ENCODE assay signal across 11 cellular contexts in the genomic region with DNA sequence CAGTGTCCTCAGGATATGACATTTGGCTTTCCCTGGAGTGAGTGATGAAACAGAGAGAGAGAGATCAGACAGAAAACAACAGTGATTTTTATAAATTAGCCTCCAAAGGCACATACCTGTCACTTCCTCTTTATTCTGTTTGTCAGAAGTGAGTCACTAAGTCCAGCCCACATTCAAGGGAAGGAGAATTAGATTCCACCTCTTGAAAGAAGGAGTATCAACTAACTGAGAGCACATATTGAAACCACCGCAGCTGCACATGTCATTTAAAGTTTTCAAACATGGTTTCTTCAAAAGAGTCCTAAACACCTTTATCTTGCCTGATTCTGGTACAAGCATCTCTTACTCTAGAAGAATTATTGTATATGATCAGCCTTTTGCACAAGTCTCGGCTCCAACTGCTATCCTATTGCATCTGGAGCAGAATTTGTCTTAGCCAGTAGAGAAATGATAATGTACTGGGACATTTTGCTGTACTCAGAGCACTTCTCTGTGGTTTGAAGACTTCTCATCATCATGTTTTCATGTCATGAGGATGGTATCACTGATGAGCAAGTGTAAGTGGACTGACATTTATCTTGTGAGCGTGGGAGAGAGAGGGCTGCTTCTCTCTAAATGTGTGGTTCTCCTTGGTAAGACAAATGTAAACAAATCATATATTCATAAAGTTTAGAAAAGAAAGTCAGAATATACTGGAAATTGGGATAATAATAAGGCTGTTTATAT.
DNase-seq lines count a peak whose midpoint lies in the region.
"Had no signal": no experiment of that assay in that cellular context is flagged by ENCODE, and none has a peak within 500 bp of the region (broad histone marks: within the 10 kb centered on the region; RNA-seq: fewer than 3 reads in every experiment).

No MANE protein-coding gene starts in this region.

- no peak overlapping the region for H2BK5ac ChIP-seq in mesenchymal stem cell (ENCODE audit: low read depth, low read length, poor library complexity, severe bottlenecking)

- H3K4me2 ChIP-seq in GM23248 (ENCODE audit: unreplicated experiment), result no peak overlapping the region
- no peak overlapping the region for H3K4me2 ChIP-seq in mesenchymal stem cell (ENCODE audit: low read length, poor library complexity, severe bottlenecking)

- no peak overlapping the region for H3K4ac ChIP-seq in mesenchymal stem cell (ENCODE audit: low read depth in 1 of 2, low read length in 2 of 2)

- no peaks in the 10 kb centered on the region for H3K9me3 ChIP-seq in GM23248 (ENCODE audit: low read depth)
- no peaks in the 10 kb centered on the region for H3K9me3 ChIP-seq in mesenchymal stem cell (ENCODE audit: control insufficient read depth, low read length)

- no peak overlapping the region for H3K18ac ChIP-seq in mesenchymal stem cell (ENCODE audit: low read depth in 1 of 2, low read length in 2 of 2)

- H3K27me3 ChIP-seq in GM23248 (replicated peaks; ENCODE audit: insufficient read depth), result no peaks in the 10 kb centered on the region
- no peaks in the 10 kb centered on the region for H3K27me3 ChIP-seq in mesenchymal stem cell (ENCODE audit: control insufficient read depth in 1 of 2, insufficient read depth in 1 of 2, low read length in 2 of 2)
- H3K27me3 ChIP-seq: cardiac muscle cell had no signal

- 62 to 63% methylated on average over 3 of the region's 3 CpGs for WGBS in GM23248 (ENCODE audit: low coverage in 1 of 2, low lambda C conversion rate in 2 of 2, missing lambda C conversion rate in 2 of 2), 2 experiments
- WGBS in mesenchymal stem cell, result 100% methylated on average over 2 of the region's 3 CpGs

- no peaks in the 10 kb centered on the region for H4K20me1 ChIP-seq in GM23248 (ENCODE audit: insufficient read depth)

- H4K8ac ChIP-seq in mesenchymal stem cell (ENCODE audit: low read length), result no peak overlapping the region

- no peak overlapping the region for H3K27ac ChIP-seq in GM23248
- no peak overlapping the region for H3K27ac ChIP-seq in mesenchymal stem cell (ENCODE audit: low read length, poor library complexity, severe bottlenecking)
- H3K27ac ChIP-seq: cardiac muscle cell had no signal

- no peak overlapping the region for H2AFZ ChIP-seq in GM23248
- H2AFZ ChIP-seq in mesenchymal stem cell (ENCODE audit: low read depth, low read length), result no peak overlapping the region

- no peak overlapping the region for H2BK15ac ChIP-seq in mesenchymal stem cell (ENCODE audit: low read depth, poor library complexity, severe bottlenecking)

- H3K36me3 ChIP-seq in GM23248 (ENCODE audit: low read depth) (no peaks in the 10 kb centered on the region), mesenchymal stem cell (ENCODE audit: control insufficient read depth in 1 of 2, insufficient read depth in 2 of 2, low read depth in 1 of 2, low read length in 2 of 2) (no peaks in the 10 kb centered on the region)
- H3K36me3 ChIP-seq: cardiac muscle cell had no signal

- no peaks in the 10 kb centered on the region for H3K4me1 ChIP-seq in GM23248 (ENCODE audit: insufficient read depth)
- no peaks in the 10 kb centered on the region for H3K4me1 ChIP-seq in mesenchymal stem cell (ENCODE audit: control insufficient read depth, insufficient read depth, low read depth, low read length)

- peak; percentile 40 for DNase-seq in activated CD4-positive, alpha-beta T cell treated with anti-CD3 and anti-CD28 coated beads for 48 hours
- no peak for DNase-seq in activated CD4-positive, alpha-beta T cell treated with anti-CD3 and anti-CD28 coated beads, Interleukin-2, amount 50 U/mL, for 1 hour
- peak; percentile 20 for DNase-seq in GM23248
- DNase-seq in MV-4-11 (lab: John Stamatoyannopoulos, UW), result peak; percentile 38
- DNase-seq in mesenchymal stem cell, result peak; percentile 38
- no peak for DNase-seq in posterior cingulate gyrus
- DNase-seq in NCI-H2171 (lab: John Stamatoyannopoulos, UW), result no peak
- DNase-seq in NCI-H1436 treated with DMSO at 0.1 percent for 48 hours (lab: John Stamatoyannopoulos, UW), result no peak
- DNase-seq: ACHN, hypothalamus had no signal

- no peak overlapping the region for H2BK120ac ChIP-seq in mesenchymal stem cell (ENCODE audit: low read depth, low read length)

- H3K14ac ChIP-seq in mesenchymal stem cell (ENCODE audit: low read length in 2 of 2), result no peak overlapping the region

- in situ Hi-C loops in GM23248 (cut with MboI), result no loop called here

- no peak overlapping the region for H4K91ac ChIP-seq in mesenchymal stem cell (ENCODE audit: low read length)

- no peaks in the 10 kb centered on the region for H3F3A ChIP-seq in GM23248 (ENCODE audit: insufficient read depth)

- no peak overlapping the region for H2AK5ac ChIP-seq in mesenchymal stem cell (ENCODE audit: low read length, severe bottlenecking)

- no peak overlapping the region for H3K23ac ChIP-seq in mesenchymal stem cell (ENCODE audit: low read length in 2 of 2)

- no peaks in the 10 kb centered on the region for H3K9me2 ChIP-seq in GM23248 (ENCODE audit: insufficient read depth)

- H3K9ac ChIP-seq in GM23248 (no peak overlapping the region), mesenchymal stem cell (ENCODE audit: low read length) (no peak overlapping the region)

- no peaks in the 10 kb centered on the region for H3K79me2 ChIP-seq in GM23248 (ENCODE audit: insufficient read depth)

- no peaks in the 10 kb centered on the region for H3K79me1 ChIP-seq in mesenchymal stem cell (replicated peaks; ENCODE audit: low read length, poor library complexity, severe bottlenecking)

- H2BK12ac ChIP-seq in mesenchymal stem cell (ENCODE audit: low read length in 2 of 2), result no peak overlapping the region

- H3K4me3 ChIP-seq in GM23248 (no peak overlapping the region), mesenchymal stem cell (ENCODE audit: insufficient read depth in 1 of 2, low read depth in 1 of 2, low read length in 2 of 2) (no peak overlapping the region)
- H3K4me3 ChIP-seq: cardiac muscle cell had no signal

- intact Hi-C loops in posterior cingulate gyrus (cut with DNase I), result no loop called here

Comparison
In these comparisons a context has a peak if more than half of its experiments do, and no peak if none do; other contexts are left out.
1. DNase-seq: peak in activated CD4-positive, alpha-beta T cell treated with anti-CD3 and anti-CD28 coated beads for 48 hours (single experiment), GM23248 (single experiment), MV-4-11 (single experiment) and mesenchymal stem cell (single experiment); none in activated CD4-positive, alpha-beta T cell treated with anti-CD3 and anti-CD28 coated beads, Interleukin-2, amount 50 U/mL, for 1 hour (single experiment), posterior cingulate gyrus (0 of 10), NCI-H2171 (single experiment) and NCI-H1436 treated with DMSO at 0.1 percent for 48 hours (single experiment).